In the genomic region with DNA sequence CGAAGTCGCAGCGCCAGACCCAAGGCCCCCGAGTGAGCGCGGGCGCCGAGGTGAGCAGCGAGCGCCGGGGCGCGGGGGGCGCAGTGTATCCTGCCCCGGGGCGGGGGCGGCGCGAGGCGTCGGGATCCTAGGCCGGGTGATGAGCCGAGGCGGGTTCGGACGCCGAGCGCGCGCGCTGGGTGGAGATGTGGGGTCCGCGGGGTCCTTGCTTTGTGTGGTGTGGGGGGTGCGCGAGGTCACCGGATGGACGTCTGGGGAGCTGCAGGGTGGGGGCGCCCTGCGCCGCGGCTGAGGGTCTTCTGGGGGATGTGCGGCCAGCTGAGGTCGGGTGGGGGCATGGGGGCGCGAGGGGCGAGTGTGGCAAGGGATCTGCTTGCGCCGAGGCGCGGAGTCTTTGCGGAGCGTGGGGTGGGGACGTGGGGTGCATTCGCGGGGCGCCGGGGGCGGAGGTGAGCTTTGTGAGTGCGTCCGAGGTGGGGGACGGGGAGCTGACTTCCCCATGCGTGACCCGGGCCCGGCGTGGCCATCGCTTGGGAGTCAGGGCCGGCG, we compare ENCODE assay signal across 8 cellular contexts. TPM values are rescaled to one million over a fixed set of nuclear protein-coding genes. Genes with fewer than 3 reads are reported as not detected.
DNase-seq lines count a peak whose midpoint lies in the region; ATAC-seq, FAIRE-seq and TF ChIP-seq lines count a peak whose summit lies in the region.

No MANE protein-coding gene starts in this region.

- ATAC-seq in GM23338 (no peak; the same call in 2 of the 3 replicates), K562 (peak; percentile 60), HG02884 (IDR thresholded peaks at IDR 0.05; ENCODE audit: unreplicated experiment) (no peak)

- no peak overlapping the region for H3K27ac Mint-ChIP-seq in GM23338

- peaks cover 26% of the 10 kb centered on the region for H3K4me1 ChIP-seq in GM23338 (ENCODE audit: insufficient read depth)
- H3K4me1 ChIP-seq in K562 (replicated peaks in 1 of 2; ENCODE audit: control insufficient read depth in 2 of 2, insufficient read depth in 2 of 2, low read length in 2 of 2): peaks cover 22 to 45% of the 10 kb centered on the region in 2 experiments

- CTCF ChIA-PET in K562 (lab: Yijun Ruan, JAX; ENCODE audit: low intra/inter-chr PET ratio): interaction anchor here (0.7 to 1.1 kb wide), 3 partner anchors 19 to 235 kb away, joined by 3 to 4 read pairs (median 3); no protein-coding TSS in a partner anchor

- H3K36me3 ChIP-seq in GM23338 (ENCODE audit: insufficient read depth) (no peaks in the 10 kb centered on the region), K562 (ENCODE audit: control insufficient read depth, insufficient read depth, low read length) (peaks cover 20% of the 10 kb centered on the region; the same call in 2 of the 3 replicates)

- H3K79me2 ChIP-seq in GM23338 (replicated peaks; ENCODE audit: insufficient read depth) (no peaks in the 10 kb centered on the region), K562 (ENCODE audit: control insufficient read depth, insufficient read depth, low read length) (peaks cover 51% of the 10 kb centered on the region)

- TF ChIP-seq RAD21 in K562 (CRISPR knock-in tag; conservative IDR thresholded peaks at IDR 0.05 in 1 of 2, IDR thresholded peaks at IDR 0.05 in 1 of 2): no peak

- H3K9me2 ChIP-seq in GM23338 (ENCODE audit: insufficient read depth): no peaks in the 10 kb centered on the region

- H3K36me3 Mint-ChIP-seq in GM23338 (ENCODE audit: low read depth): no peaks in the 10 kb centered on the region

- peaks cover 35% of the 10 kb centered on the region for H3K4me1 Mint-ChIP-seq in GM23338

- no peaks in the 10 kb centered on the region for H3K9me3 Mint-ChIP-seq in GM23338

- no peak overlapping the region for H2AFZ ChIP-seq in GM23338
- H2AFZ ChIP-seq in K562 (ENCODE audit: low read depth, low read length): peak overlapping the region; percentile 32; the same call in 1 of the 2 replicates

- WGBS in K562 (ENCODE audit: insufficient coverage, low coverage, missing lambda C conversion rate): no CpG with 5 or more reads among the region's 68 CpGs

- H3K9me3 ChIP-seq in K562 (replicated peaks; ENCODE audit: control insufficient read depth, insufficient read depth, low read depth, low read length): no peaks in the 10 kb centered on the region

- TF ChIP-seq CTCF in GM23338 (conservative IDR thresholded peaks at IDR 0.05; ENCODE audit: low read depth in 2 of 2) (peak in 1 of 2 experiments; percentile 34; a peak in 2 of 4 replicates), K562 (IDR thresholded peaks at IDR 0.05 in 2 of 3, conservative IDR thresholded peaks at IDR 0.05 in 1 of 3; ENCODE audit: insufficient read depth in 2 of 3, low read depth in 1 of 3, low read length in 3 of 3) (no peak)

- TF ChIP-seq EP300 in K562 (IDR thresholded peaks at IDR 0.05; ENCODE audit: low read length): no peak

- peaks cover 5% of the 10 kb centered on the region; the same call in 1 of the 2 replicates for H4K20me1 ChIP-seq in GM23338 (replicated peaks; ENCODE audit: insufficient read depth)
- peaks cover 14% of the 10 kb centered on the region for H4K20me1 ChIP-seq in K562 (replicated peaks; ENCODE audit: control insufficient read depth, insufficient read depth, low read length)

- TF ChIP-seq POLR2A in K562 (conservative IDR thresholded peaks at IDR 0.05): no peak

- POLR2A ChIA-PET in K562 (lab: Yijun Ruan, JAX): interaction anchor here (0.9 to 2.4 kb wide), 2 partner anchors 11 to 156 kb away, joined by 3 to 20 read pairs; no protein-coding TSS in a partner anchor

- peaks cover 72% of the 10 kb centered on the region for H3K27me3 Mint-ChIP-seq in GM23338 (ENCODE audit: insufficient read depth, low read depth, poor library complexity)

- FAIRE-seq in K562 (lab: Jason Lieb, UNC): no peak

- intact Hi-C loops in K562 (cut with micrococcal nuclease): loop anchor here (2.0 to 10.0 kb wide), 4 partner anchors 103 to 355 kb away; partner anchors contain the start of genes ATPAF2 and GID4

- H3K9ac ChIP-seq in K562 (ENCODE audit: insufficient read depth in 1 of 2, low read depth in 2 of 2, low read length in 2 of 2): peak overlapping the region; percentile 78 to 98; a peak in 3 of 4 replicates

- no peak overlapping the region for H3K27ac ChIP-seq in GM23338 (ENCODE audit: low read depth)
- peak overlapping the region; percentile 89 for H3K27ac ChIP-seq in K562 (ENCODE audit: extremely low read depth, low read depth, low read length)

- peak overlapping the region; percentile 66 for H3K4me3 ChIP-seq in GM23338
- peak overlapping the region; percentile 70 for H3K4me3 ChIP-seq in K562

- in situ Hi-C loops in K562 (cut with MboI): no loop called here

- no peaks in the 10 kb centered on the region for H3K9me1 ChIP-seq in K562 (ENCODE audit: control insufficient read depth, insufficient read depth, low read length)

- H3K4me2 ChIP-seq in GM23338 (peak overlapping the region; percentile 85), K562 (ENCODE audit: insufficient read depth, low read length) (peak overlapping the region; percentile 74; the same call in 1 of the 2 replicates)

- no TSS peak for BruUV-seq in K562 (replicated peaks; lab: Mats Ljungman, UMichigan)

- peaks cover 99% of the 10 kb centered on the region for H3K27me3 ChIP-seq in GM23338 (ENCODE audit: insufficient read depth)
- H3K27me3 ChIP-seq in K562 (ENCODE audit: control insufficient read depth in 2 of 2, insufficient read depth in 2 of 2, low read length in 2 of 2): no peaks in the 10 kb centered on the region

- peak overlapping the region; percentile 65 for H3K4me3 Mint-ChIP-seq in GM23338

- H3F3A ChIP-seq in GM23338 (replicated peaks; ENCODE audit: low read depth): peaks cover 10% of the 10 kb centered on the region; the same call in 1 of the 2 replicates

- peak; percentile 61 for DNase-seq in GM03348 (ENCODE audit: low spot score)
- DNase-seq in GM23338 (ENCODE audit: low spot score): no peak
- DNase-seq in RPMI8226: peak; percentile 72
- peak; percentile 54 to 71 (median 66) for DNase-seq in K562 (ENCODE audit: extremely low read depth in 1 of 4, low spot score in 3 of 4)
- DNase-seq in iris pigment epithelial cell (ENCODE audit: low read depth): peak; percentile 46
- peak; percentile 37 for DNase-seq in stimulated activated CD4-positive, alpha-beta T cell treated with anti-CD3 and anti-CD28 coated beads, Interleukin-4, amount 100 ng/mL, for 24 hours
- no peak for DNase-seq in KG1 (lab: John Stamatoyannopoulos, UW)

TF ChIP-seq in GM23338, 12 proteins besides CTCF, POLR2A, EP300 and RAD21 (continues in another document):
- peak; percentile 53 for TF ChIP-seq EZH2 (IDR thresholded peaks at IDR 0.05; ENCODE audit: low read depth, unreplicated experiment)
- no peak for TF ChIP-seq CREB1 (CRISPR knock-in tag; IDR thresholded peaks at IDR 0.05; ENCODE audit: low read depth)

TF ChIP-seq in K562, 482 proteins besides CTCF, POLR2A, EP300 and RAD21 (continues in another document):
- 0 out of 2 replicates have a peak, but pooled peaks have one; percentile 32 for TF ChIP-seq GABPA (tag; conservative IDR thresholded peaks at IDR 0.05; ENCODE audit: low read depth)
- TF ChIP-seq ZNF311 (CRISPR knock-in tag; IDR thresholded peaks at IDR 0.05): no peak
- TF ChIP-seq, protein P1, sequence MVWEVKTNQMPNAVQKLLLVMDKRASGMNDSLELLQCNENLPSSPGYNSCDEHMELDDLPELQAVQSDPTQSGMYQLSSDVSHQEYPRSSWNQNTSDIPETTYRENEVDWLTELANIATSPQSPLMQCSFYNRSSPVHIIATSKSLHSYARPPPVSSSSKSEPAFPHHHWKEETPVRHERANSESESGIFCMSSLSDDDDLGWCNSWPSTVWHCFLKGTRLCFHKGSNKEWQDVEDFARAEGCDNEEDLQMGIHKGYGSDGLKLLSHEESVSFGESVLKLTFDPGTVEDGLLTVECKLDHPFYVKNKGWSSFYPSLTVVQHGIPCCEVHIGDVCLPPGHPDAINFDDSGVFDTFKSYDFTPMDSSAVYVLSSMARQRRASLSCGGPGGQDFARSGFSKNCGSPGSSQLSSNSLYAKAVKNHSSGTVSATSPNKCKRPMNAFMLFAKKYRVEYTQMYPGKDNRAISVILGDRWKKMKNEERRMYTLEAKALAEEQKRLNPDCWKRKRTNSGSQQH (CRISPR knock-in tag; IDR thresholded peaks at IDR 0.05): no peak
- no peak for TF ChIP-seq PTTG1 (tag; IDR thresholded peaks at IDR 0.05; ENCODE audit: low read depth)
- TF ChIP-seq ZEB2 (IDR thresholded peaks at IDR 0.05): no peak

RNA-seq across cellular contexts. Expression of gene RAI1, which starts 0.6 kb away (rescaled TPM):
- 0.87 and 2.1 TPM in 2 replicates for total RNA-seq in GM23338 (2014; rRNA removed; shearing (Covaris generic))
- polyA plus RNA-seq in GM23338 (2016; fragmentation: Nextera tagmentation; extraction: Ambion mirVana) (0.75 and 0.89 TPM in 2 replicates), K562 (2011; rRNA removed) (3.7 and 3.8 TPM in 2 replicates), K562 (2014; fragmentation: Illumina TruSeq; extraction: Trizol) (6.6 and 8.6 TPM in 2 replicates), K562 (2014; fragmentation: Nextera tagmentation; extraction: Ambion mirVana) (1 to 10 TPM in 1 of 2 experiments, under 1 TPM in 1; 0.68 to 1.5 TPM), K562 (2014; rRNA removed) (10.0 and 11.9 TPM in 2 replicates)
- 33.0 and 41.0 TPM in 2 replicates for total RNA-seq in K562 (2011; cell fraction: chromatin; rRNA removed; ENCODE audit: low replicate concordance)
- 18.6 and 19.2 TPM in 2 replicates for total RNA-seq in K562 (2011; cell fraction: nucleolus; rRNA removed)
- 22.3 and 33.5 TPM in 2 replicates for total RNA-seq in K562 (2011; cell fraction: nucleoplasm; rRNA removed)
- total RNA-seq in K562 (2014; rRNA removed) (5.5 and 10.0 TPM in 2 replicates), K562 (2014; rRNA removed; fragmentation: Illumina TruSeq; extraction: Trizol) (5.1 and 5.5 TPM in 2 replicates), K562 (2015; rRNA removed; fragmentation: Illumina TruSeq; extraction: Trizol) (6.6 and 6.8 TPM in 2 replicates), K562 (2021) (19.9 and 20.4 TPM in 2 replicates)
- 2.2 and 3.1 TPM in 2 replicates for polyA plus RNA-seq in K562 (2011; cell fraction: cytosol; rRNA removed)
- 7.1 and 11.1 TPM in 2 replicates for polyA plus RNA-seq in K562 (2011; cell fraction: nucleus; rRNA removed)
- 8.0 and 9.8 TPM in 2 replicates for polyA plus RNA-seq in K562 (2012)
- 2.4 and 3.1 TPM in 2 replicates for polyA minus RNA-seq in K562 (2011; rRNA and poly(A)+ RNA removed)
- polyA minus RNA-seq in K562 (2011; cell fraction: cytosol; rRNA and poly(A)+ RNA removed): 5.2 and 6.3 TPM in 2 replicates
- 3.5 and 4.8 TPM in 2 replicates for polyA minus RNA-seq in K562 (2011; cell fraction: nucleus; rRNA and poly(A)+ RNA removed)

Comparison
In these comparisons a context has a peak if more than half of its experiments do, and no peak if none do; other contexts are left out.
1. DNase-seq: peak in GM03348 (single experiment), RPMI8226 (single experiment), K562 (4 of 4), iris pigment epithelial cell (single experiment) and stimulated activated CD4-positive, alpha-beta T cell treated with anti-CD3 and anti-CD28 coated beads, Interleukin-4, amount 100 ng/mL, for 24 hours (single experiment); none in GM23338 (single experiment) and KG1 (single experiment).